10 cellular contexts compared by ENCODE assay signal in the genomic region with DNA sequence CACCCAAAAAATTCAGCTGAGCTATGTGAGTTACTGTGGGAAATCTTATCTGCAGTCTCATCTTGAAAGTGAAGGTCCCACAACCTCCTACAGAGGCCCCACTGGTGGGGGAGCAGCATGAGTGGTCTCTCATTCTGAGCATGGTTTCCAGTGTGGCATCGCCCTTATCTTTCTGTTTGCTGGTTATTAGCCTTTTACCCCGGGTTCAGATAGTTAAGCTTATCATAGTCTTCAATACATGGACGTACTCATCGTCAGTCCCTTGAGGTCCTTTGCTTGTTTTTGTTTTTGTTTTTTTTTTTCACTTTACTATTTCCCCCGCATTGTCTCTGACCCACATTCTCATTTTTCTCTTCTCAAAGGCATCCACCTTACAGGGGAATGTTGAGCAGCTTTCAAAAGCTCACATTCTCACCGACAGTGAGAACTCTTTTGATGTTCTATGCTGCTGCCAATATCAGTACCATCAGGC. TPM values are rescaled to one million over a fixed set of nuclear protein-coding genes. Genes with fewer than 3 reads are reported as not detected.
A peak's percentile ranks its signal among the peaks of the same experiment; 100 is the strongest.
DNase-seq lines count a peak whose midpoint lies in the region; ATAC-seq, FAIRE-seq and TF ChIP-seq lines count a peak whose summit lies in the region.
"Had no signal": no experiment of that assay in that cellular context is flagged by ENCODE, and none has a peak within 500 bp of the region (broad histone marks: within the 10 kb centered on the region; RNA-seq: fewer than 3 reads in every experiment).

No MANE protein-coding gene starts in this region.

- peaks cover 11% of the 10 kb centered on the region for H3K9me3 Mint-ChIP-seq in activated T-helper 2 cell treated with anti-CD3 and anti-CD28 coated beads, Interferon-gamma antibody, Interleukin-2, Interleukin-4, amounts not matched to agents 10 μg/mL and 5 μg/mL and 100 μg/mL, durations not matched to agents 14 hours and 24 hours and 36 hours

- no peak overlapping the region for H3K4me3 ChIP-seq in colonic mucosa

- H3K9ac ChIP-seq in colonic mucosa (ENCODE audit: low read depth in 2 of 2, low read length in 2 of 2) = no peak overlapping the region

- no peaks in the 10 kb centered on the region for H3K4me1 ChIP-seq in colonic mucosa

- intact Hi-C loops in activated T-helper 2 cell treated with anti-CD3 and anti-CD28 coated beads, Interferon-gamma antibody, Interleukin-2, Interleukin-4, amounts not matched to agents 10 μg/mL and 5 μg/mL and 100 μg/mL, durations not matched to agents 14 hours and 24 hours and 36 hours (cut with micrococcal nuclease) = loop anchor here (1.0 kb wide), 1 partner anchor 13 kb away; no protein-coding TSS in a partner anchor
- intact Hi-C loops in colonic mucosa (cut with DNase I) = no loop called here

- no peaks in the 10 kb centered on the region for H3K36me3 ChIP-seq in colonic mucosa

- peaks cover 31% of the 10 kb centered on the region for H3K4me1 Mint-ChIP-seq in activated T-helper 2 cell treated with anti-CD3 and anti-CD28 coated beads, Interferon-gamma antibody, Interleukin-2, Interleukin-4, amounts not matched to agents 10 μg/mL and 5 μg/mL and 100 μg/mL, durations not matched to agents 14 hours and 24 hours and 36 hours (ENCODE audit: low read depth)

- no peaks in the 10 kb centered on the region for H3K27me3 Mint-ChIP-seq in activated T-helper 2 cell treated with anti-CD3 and anti-CD28 coated beads, Interferon-gamma antibody, Interleukin-2, Interleukin-4, amounts not matched to agents 10 μg/mL and 5 μg/mL and 100 μg/mL, durations not matched to agents 14 hours and 24 hours and 36 hours (ENCODE audit: low read depth)

- FAIRE-seq in frontal cortex (lab: Jason Lieb, UNC) = no peak

- peaks cover 12% of the 10 kb centered on the region for H3K36me3 Mint-ChIP-seq in activated T-helper 2 cell treated with anti-CD3 and anti-CD28 coated beads, Interferon-gamma antibody, Interleukin-2, Interleukin-4, amounts not matched to agents 10 μg/mL and 5 μg/mL and 100 μg/mL, durations not matched to agents 14 hours and 24 hours and 36 hours (ENCODE audit: low read depth)

- peak; percentile 28 for DNase-seq in GM19240 (ENCODE audit: insufficient read length, low spot score)
- no peak for DNase-seq in activated T-helper 2 cell treated with anti-CD3 and anti-CD28 coated beads, Interferon-gamma antibody, Interleukin-2, Interleukin-4, amounts not matched to agents 10 μg/mL and 5 μg/mL and 100 μg/mL, durations not matched to agents 14 hours and 24 hours and 36 hours (ENCODE audit: low spot score)
- no peak for DNase-seq in NCI-H1092 (lab: John Stamatoyannopoulos, UW)
- DNase-seq in colonic mucosa = no peak
- no peak for DNase-seq in frontal cortex (ENCODE audit: low spot score in 2 of 2)
- DNase-seq: DMS53, GOT3, NCI-H510A had no signal

- ATAC-seq in GM18502 (IDR thresholded peaks at IDR 0.05; ENCODE audit: poor library complexity, unreplicated experiment) (peak; percentile 80), HG03045 (IDR thresholded peaks at IDR 0.05; ENCODE audit: unreplicated experiment) (peak; percentile 74)

- no peaks in the 10 kb centered on the region for H3K27me3 ChIP-seq in colonic mucosa

- peak overlapping the region; percentile 74 for H3K27ac Mint-ChIP-seq in activated T-helper 2 cell treated with anti-CD3 and anti-CD28 coated beads, Interferon-gamma antibody, Interleukin-2, Interleukin-4, amounts not matched to agents 10 μg/mL and 5 μg/mL and 100 μg/mL, durations not matched to agents 14 hours and 24 hours and 36 hours

- no peak overlapping the region for H3K27ac ChIP-seq in colonic mucosa

- no peak overlapping the region for H3K4me3 Mint-ChIP-seq in activated T-helper 2 cell treated with anti-CD3 and anti-CD28 coated beads, Interferon-gamma antibody, Interleukin-2, Interleukin-4, amounts not matched to agents 10 μg/mL and 5 μg/mL and 100 μg/mL, durations not matched to agents 14 hours and 24 hours and 36 hours (ENCODE audit: low read depth)

- no peaks in the 10 kb centered on the region for H3K9me3 ChIP-seq in colonic mucosa

- TF ChIP-seq CTCF in colonic mucosa (IDR thresholded peaks at IDR 0.05) = no peak

RNA-seq across cellular contexts. Expression of gene HAVCR2, which starts 7.7 kb away (rescaled TPM):
- total RNA-seq in activated T-helper 2 cell treated with anti-CD3 and anti-CD28 coated beads, Interferon-gamma antibody, Interleukin-2, Interleukin-4, amounts not matched to agents 10 μg/mL and 5 μg/mL and 100 μg/mL, durations not matched to agents 14 hours and 24 hours and 36 hours = 48.6 and 50.5 TPM in 2 replicates
- total RNA-seq in colonic mucosa (1 to 10 TPM; 1.3 to 3.1 TPM), frontal cortex (7.3 TPM)

RNA-seq across cellular contexts. Expression of gene MED7, which starts 26.1 kb away (rescaled TPM):
- 12.5 and 13.1 TPM in 2 replicates for total RNA-seq in activated T-helper 2 cell treated with anti-CD3 and anti-CD28 coated beads, Interferon-gamma antibody, Interleukin-2, Interleukin-4, amounts not matched to agents 10 μg/mL and 5 μg/mL and 100 μg/mL, durations not matched to agents 14 hours and 24 hours and 36 hours
- total RNA-seq in colonic mucosa = 10 to 100 TPM; 13.9 to 14.9 TPM
- total RNA-seq in frontal cortex = 44.4 TPM

RNA-seq across cellular contexts. Expression of gene GARIN3, which starts 49.5 kb away (rescaled TPM):
- total RNA-seq in activated T-helper 2 cell treated with anti-CD3 and anti-CD28 coated beads, Interferon-gamma antibody, Interleukin-2, Interleukin-4, amounts not matched to agents 10 μg/mL and 5 μg/mL and 100 μg/mL, durations not matched to agents 14 hours and 24 hours and 36 hours = 0.23 and 0.30 TPM in 2 replicates
- total RNA-seq in colonic mucosa (not detected), frontal cortex (not detected)

RNA-seq across cellular contexts. Expression of gene HAVCR1, which starts 57.6 kb away (rescaled TPM):
- 0.64 and 1.2 TPM in 2 replicates for total RNA-seq in activated T-helper 2 cell treated with anti-CD3 and anti-CD28 coated beads, Interferon-gamma antibody, Interleukin-2, Interleukin-4, amounts not matched to agents 10 μg/mL and 5 μg/mL and 100 μg/mL, durations not matched to agents 14 hours and 24 hours and 36 hours
- total RNA-seq in colonic mucosa = 10 to 100 TPM in 1 of 2 donors, 1 to 10 TPM in 1; 7.1 to 27.7 TPM
- 0.82 TPM for total RNA-seq in frontal cortex
